10 cellular contexts compared by ENCODE assay signal in the genomic region with DNA sequence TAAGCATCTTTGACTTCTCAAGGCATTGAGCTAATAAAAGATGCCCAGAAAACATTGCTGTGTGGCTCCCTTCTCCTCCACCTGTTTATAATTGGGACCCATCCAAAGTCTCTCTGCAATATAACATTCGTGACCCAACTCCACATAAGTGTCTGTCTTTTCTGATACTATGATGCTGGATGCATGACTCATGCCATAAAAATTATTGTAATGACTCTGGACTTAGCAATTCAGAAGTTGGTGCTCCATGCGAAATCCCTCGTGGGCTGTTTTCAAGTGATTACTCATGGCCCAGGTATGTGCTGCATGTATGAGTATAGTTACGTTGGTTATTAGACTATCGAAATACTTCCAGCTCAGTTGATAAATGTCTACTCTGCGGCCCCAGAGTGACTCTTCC. TPM values are rescaled to one million over a fixed set of nuclear protein-coding genes. Genes with fewer than 3 reads are reported as not detected.
DNase-seq lines count a peak whose midpoint lies in the region; ATAC-seq, FAIRE-seq and TF ChIP-seq lines count a peak whose summit lies in the region.
"Had no signal": no experiment of that assay in that cellular context is flagged by ENCODE, and none has a peak within 500 bp of the region (broad histone marks: within the 10 kb centered on the region; RNA-seq: fewer than 3 reads in every experiment).

No MANE protein-coding gene starts in this region.

- in situ Hi-C loops in SK-MEL-5 (cut with HindIII; ENCODE audit: low pct_unique_long_range_greater_than_20kb, low sequenced_read_pairs): no loop called here

- H3K36me3 ChIP-seq in smooth muscle cell (ENCODE audit: low read depth) (no peaks in the 10 kb centered on the region), heart right ventricle (no peaks in the 10 kb centered on the region)
- H3K36me3 ChIP-seq: gastroesophageal sphincter had no signal

- peaks cover 10% of the 10 kb centered on the region for H3K4me1 Mint-ChIP-seq in progenitor cell of endocrine pancreas (ENCODE audit: low read depth)

- WGBS in smooth muscle cell (ENCODE audit: low lambda C conversion rate): 3% methylated on average over 6 of the region's 6 CpGs
- 66 to 68% methylated on average over 6 of the region's 6 CpGs for WGBS in heart right ventricle, 2 donors

- H3F3A ChIP-seq in smooth muscle cell (ENCODE audit: low read depth): peaks cover 10% of the 10 kb centered on the region

- ATAC-seq in heart right ventricle (no peak), HG03469 (IDR thresholded peaks at IDR 0.05; ENCODE audit: unreplicated experiment) (no peak)
- ATAC-seq: gastroesophageal sphincter had no signal

- no peaks in the 10 kb centered on the region for H3K9me3 Mint-ChIP-seq in progenitor cell of endocrine pancreas (ENCODE audit: low read depth)

- H3K4me3 ChIP-seq in fibroblast of the aortic adventitia (ENCODE audit: low read depth, low read length) (no peak overlapping the region), smooth muscle cell (no peak overlapping the region), heart right ventricle (no peak overlapping the region)
- H3K4me3 ChIP-seq: gastroesophageal sphincter had no signal

- H3K4me3 Mint-ChIP-seq in progenitor cell of endocrine pancreas (ENCODE audit: low read depth): no peak overlapping the region

- H2AFZ ChIP-seq in smooth muscle cell (ENCODE audit: low read depth): no peak overlapping the region

- H3K27me3 Mint-ChIP-seq in progenitor cell of endocrine pancreas: peaks cover 14% of the 10 kb centered on the region

- no peaks in the 10 kb centered on the region for H3K27me3 ChIP-seq in smooth muscle cell (ENCODE audit: low read depth)
- peaks cover 0 to 52% (median 18%) of the 10 kb centered on the region in 7 donors for H3K27me3 ChIP-seq in heart right ventricle

- peak overlapping the region; percentile 44 for H3K4me2 ChIP-seq in smooth muscle cell

- no peaks in the 10 kb centered on the region for H3K79me2 ChIP-seq in smooth muscle cell (ENCODE audit: low read depth)

- DNase-seq in H54 (ENCODE audit: insufficient read length, low spot score) (peak; percentile 69), SK-MEL-5 (ENCODE audit: low read depth, low spot score) (peak; percentile 22), fibroblast of the aortic adventitia (ENCODE audit: low read depth) (peak; percentile 99), smooth muscle cell (lab: John Stamatoyannopoulos, UW; ENCODE audit: unreplicated experiment) (no peak), heart right ventricle (no peak), progenitor cell of endocrine pancreas (ENCODE audit: low spot score, unreplicated experiment) (no peak)
- DNase-seq: activated gamma-delta T cell treated with Interleukin-2 at 50 U/mL for 16 hours had no signal

- FAIRE-seq in H54 (lab: Jason Lieb, UNC): peak; percentile 57
- FAIRE-seq: GM12891 had no signal

- no peaks in the 10 kb centered on the region for H3K9me3 ChIP-seq in smooth muscle cell (replicated peaks; ENCODE audit: low read depth)
- no peaks in the 10 kb centered on the region for H3K9me3 ChIP-seq in heart right ventricle
- H3K9me3 ChIP-seq: gastroesophageal sphincter had no signal

- TF ChIP-seq POLR2A in H54 (IDR thresholded peaks at IDR 0.05; ENCODE audit: low read depth, low read length): no peak

- H3K27ac ChIP-seq in smooth muscle cell (ENCODE audit: low read depth): peak overlapping the region; percentile 89
- no peak overlapping the region for H3K27ac ChIP-seq in heart right ventricle
- H3K27ac ChIP-seq: gastroesophageal sphincter had no signal

- no peak overlapping the region for H3K9ac ChIP-seq in smooth muscle cell (ENCODE audit: low read depth)

- no peak overlapping the region for H3K27ac Mint-ChIP-seq in progenitor cell of endocrine pancreas

- no peak for TF ChIP-seq CTCF in fibroblast of the aortic adventitia (IDR thresholded peaks at IDR 0.05; ENCODE audit: insufficient read depth, low read length)
- TF ChIP-seq CTCF in smooth muscle cell (IDR thresholded peaks at IDR 0.05; ENCODE audit: borderline replicate concordance, insufficient read depth, poor library complexity, severe bottlenecking): no peak
- no peak for TF ChIP-seq CTCF in heart right ventricle (IDR thresholded peaks at IDR 0.05)
- TF ChIP-seq CTCF in progenitor cell of endocrine pancreas (IDR thresholded peaks at IDR 0.05; ENCODE audit: unreplicated experiment): no peak

- intact Hi-C loops in heart right ventricle (cut with DNase I): loop anchor here in 1 of 10 donors (10.0 kb wide), 1 partner anchor 845 kb away; no protein-coding TSS in a partner anchor

- peaks cover 3% of the 10 kb centered on the region for H4K20me1 ChIP-seq in smooth muscle cell (ENCODE audit: low read depth)

- H3K36me3 Mint-ChIP-seq in progenitor cell of endocrine pancreas (ENCODE audit: insufficient read depth): no peaks in the 10 kb centered on the region

- H3K4me1 ChIP-seq in smooth muscle cell (ENCODE audit: low read depth) (peaks cover 3% of the 10 kb centered on the region), heart right ventricle (no peaks in the 10 kb centered on the region)
- H3K4me1 ChIP-seq: gastroesophageal sphincter had no signal

RNA-seq across cellular contexts. Expression of a gene that starts 11.7 kb away (rescaled TPM):
- 10.0 and 13.5 TPM in 2 replicates for total RNA-seq in SK-MEL-5 (2014; rRNA removed; shearing (Covaris generic))
- 20.9 and 28.3 TPM in 2 replicates for polyA plus RNA-seq in SK-MEL-5 (2015; cell fraction: cytosol; rRNA removed)
- polyA plus RNA-seq in SK-MEL-5 (2015; cell fraction: nucleus; rRNA removed): 7.1 and 8.6 TPM in 2 replicates
- total RNA-seq in fibroblast of the aortic adventitia (ENCODE audit: low replicate concordance) (8.3 and 78.2 TPM in 2 replicates), smooth muscle cell (28.3 and 32.7 TPM in 2 replicates), heart right ventricle (1 to 10 TPM in 7 of 10 donors, under 1 TPM in 3; 0.57 to 4.7 (median 1.3) TPM), progenitor cell of endocrine pancreas (11.2 and 12.9 TPM in 2 replicates)
- polyA plus RNA-seq in smooth muscle cell (41.2 and 44.5 TPM in 2 replicates), heart right ventricle (1 to 10 TPM; 1.8 to 3.4 TPM)

RNA-seq across cellular contexts. Expression of a gene that starts 32.7 kb away (rescaled TPM):
- 30.6 and 32.2 TPM in 2 replicates for total RNA-seq in SK-MEL-5 (2014; rRNA removed; shearing (Covaris generic))
- polyA plus RNA-seq in SK-MEL-5 (2015; cell fraction: cytosol; rRNA removed): 21.5 and 28.2 TPM in 2 replicates
- 20.8 and 29.0 TPM in 2 replicates for polyA plus RNA-seq in SK-MEL-5 (2015; cell fraction: nucleus; rRNA removed)
- 42.1 and 52.7 TPM in 2 replicates for total RNA-seq in fibroblast of the aortic adventitia (ENCODE audit: low replicate concordance)
- total RNA-seq in smooth muscle cell: 20.9 and 29.7 TPM in 2 replicates
- 32.9 and 36.7 TPM in 2 replicates for polyA plus RNA-seq in smooth muscle cell
- total RNA-seq in heart right ventricle: 10 to 100 TPM; 37.7 to 59.2 (median 46.8) TPM
- polyA plus RNA-seq in heart right ventricle: 1 to 10 TPM; 6.4 to 9.0 TPM
- 60.1 and 65.1 TPM in 2 replicates for total RNA-seq in progenitor cell of endocrine pancreas

Comparison
In these comparisons a context has a peak if more than half of its experiments do, and no peak if none do; other contexts are left out.
1. DNase-seq: peak in H54 (single experiment), SK-MEL-5 (single experiment) and fibroblast of the aortic adventitia (single experiment); none in smooth muscle cell (single experiment), heart right ventricle (0 of 2) and progenitor cell of endocrine pancreas (single experiment).